ENCODE assay signal across 29 cellular contexts in the genomic region with DNA sequence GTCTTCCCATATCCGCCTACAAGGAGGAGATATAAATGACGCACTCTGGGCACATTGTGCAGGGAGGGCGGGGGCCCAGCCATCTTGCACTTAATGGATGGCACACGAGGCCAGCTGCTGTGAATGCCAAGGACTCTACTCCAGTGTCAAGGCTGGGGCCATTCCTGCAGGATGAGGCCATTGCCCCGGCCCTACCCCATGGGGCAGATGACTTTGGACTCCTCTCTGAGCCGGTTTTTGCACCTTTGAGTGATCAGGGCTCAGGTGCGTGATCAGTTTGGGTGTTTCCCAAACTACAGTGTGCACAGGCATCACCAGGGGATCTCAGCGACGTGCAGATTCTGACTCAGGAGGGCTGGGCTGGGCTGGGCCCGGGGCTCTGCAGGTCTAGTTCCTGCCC.
"Had no signal": no experiment of that assay in that cellular context is flagged by ENCODE, and none has a peak within 500 bp of the region (broad histone marks: within the 10 kb centered on the region; RNA-seq: fewer than 3 reads in every experiment).

No MANE protein-coding gene starts in this region.

- H3K27ac Mint-ChIP-seq: activated B cell treated with CpG ODN at 0.5 μM for 24 hours; activated CD8-positive, alpha-beta T cell treated with anti-CD3 and anti-CD28 coated beads for 36 hours; activated naive CD8-positive, alpha-beta T cell; activated T-helper 17 cell treated with anti-CD3 and anti-CD28 coated beads, Interleukin-2, amount 50 U/mL, for 72 hours; endodermal cell; T-helper 17 cell; T-helper 2 cell treated with Interferon-gamma antibody and Interleukin-4, amounts not matched to agents 5 μg/mL and 100 μg/mL, for 36 hours had no signal

- ATAC-seq: activated CD4-positive, CD25-positive, alpha-beta regulatory T cell treated with anti-CD3 and anti-CD28 coated beads, Interleukin-2, amount 50 U/mL, for 24 hours; activated CD8-positive, alpha-beta T cell treated with anti-CD3 and anti-CD28 coated beads for 36 hours; activated T-cell treated with anti-CD3 and anti-CD28 coated beads, Interleukin-2, amount 50 U/mL, for 4 hours; activated T-helper 17 cell treated with anti-CD3 and anti-CD28 coated beads, Interleukin-2, amount 50 U/mL, for 72 hours; body of pancreas; foreskin keratinocyte; heart left ventricle; T-helper 17 cell had no signal

- H3K9me3 Mint-ChIP-seq: activated T-cell treated with anti-CD3 and anti-CD28 coated beads, Interleukin-2, amount 50 U/mL, for 4 hours; activated T-helper 17 cell treated with anti-CD3 and anti-CD28 coated beads, Interleukin-2, amount 50 U/mL, for 72 hours had no signal

- H3K27me3 Mint-ChIP-seq: activated B cell treated with CpG ODN at 0.5 μM for 24 hours; activated CD8-positive, alpha-beta T cell treated with anti-CD3 and anti-CD28 coated beads for 36 hours; activated naive CD8-positive, alpha-beta T cell; activated T-helper 17 cell treated with anti-CD3 and anti-CD28 coated beads, Interleukin-2, amount 50 U/mL, for 72 hours; T-helper 17 cell had no signal

- H3K4me1 Mint-ChIP-seq: activated B cell treated with CpG ODN at 0.5 μM for 24 hours; activated T-helper 17 cell treated with anti-CD3 and anti-CD28 coated beads, Interleukin-2, amount 50 U/mL, for 72 hours; endodermal cell had no signal

- H3K27me3 ChIP-seq: body of pancreas, heart left ventricle had no signal

- H3K4me3 Mint-ChIP-seq: activated B cell treated with CpG ODN at 0.5 μM for 24 hours; activated CD8-positive, alpha-beta T cell treated with anti-CD3 and anti-CD28 coated beads for 36 hours; activated naive CD8-positive, alpha-beta T cell; activated T-cell treated with anti-CD3 and anti-CD28 coated beads, Interleukin-2, amount 50 U/mL, for 4 hours; activated T-helper 17 cell treated with anti-CD3 and anti-CD28 coated beads, Interleukin-2, amount 50 U/mL, for 72 hours; endodermal cell; T-helper 17 cell; T-helper 2 cell treated with Interferon-gamma antibody and Interleukin-4, amounts not matched to agents 5 μg/mL and 100 μg/mL, for 36 hours had no signal

- H3K9me3 ChIP-seq: body of pancreas, esophagus muscularis mucosa, gastrocnemius medialis, heart left ventricle had no signal

- H3K27ac ChIP-seq: body of pancreas, esophagus muscularis mucosa, foreskin keratinocyte, gastrocnemius medialis, heart left ventricle, WERI-Rb-1 had no signal

- DNase-seq: activated B cell treated with CpG ODN at 0.5 μM for 24 hours; activated CD4-positive, alpha-beta T cell treated with anti-CD3 and anti-CD28 coated beads for 48 hours; activated CD4-positive, alpha-beta T cell treated with anti-CD3 and anti-CD28 coated beads, Interleukin-2, amount 50 U/mL, for 1 hour; activated CD4-positive, alpha-beta T cell treated with anti-CD3 and anti-CD28 coated beads, Interleukin-2, amount 50 U/mL, for 48 hours; activated CD8-positive, alpha-beta memory T cell treated with anti-CD3 and anti-CD28 coated beads for 24 hours; activated CD8-positive, alpha-beta T cell treated with anti-CD3 and anti-CD28 coated beads for 36 hours; activated effector memory CD4-positive, alpha-beta T cell treated with Interleukin-2 at 50 U/mL for 16 hours; activated gamma-delta T cell treated with Interleukin-2 at 50 U/mL for 16 hours; activated naive CD4-positive, alpha-beta T cell treated with anti-CD3 and anti-CD28 coated beads, Interleukin-2, amount 50 U/mL, for 16 hours; activated naive CD4-positive, alpha-beta T cell treated with Interleukin-2 at 50 U/mL for 16 hours; activated T-cell treated with anti-CD3 and anti-CD28 coated beads, Interleukin-2, amount 50 U/mL, for 4 hours; amygdala; body of pancreas; cortex of kidney; effector CD8-positive, alpha-beta T cell; endodermal cell; foreskin keratinocyte; glutamatergic neuron; heart left ventricle; T-helper 1 cell; T-helper 17 cell; T1000; WERI-Rb-1 had no signal

- H3K4me1 ChIP-seq: esophagus muscularis mucosa, foreskin keratinocyte, gastrocnemius medialis had no signal

- H3K4me3 ChIP-seq: body of pancreas, esophagus muscularis mucosa, gastrocnemius medialis, heart left ventricle had no signal
